Comparison of ENCODE assay signal across 8 cellular contexts in the genomic region with DNA sequence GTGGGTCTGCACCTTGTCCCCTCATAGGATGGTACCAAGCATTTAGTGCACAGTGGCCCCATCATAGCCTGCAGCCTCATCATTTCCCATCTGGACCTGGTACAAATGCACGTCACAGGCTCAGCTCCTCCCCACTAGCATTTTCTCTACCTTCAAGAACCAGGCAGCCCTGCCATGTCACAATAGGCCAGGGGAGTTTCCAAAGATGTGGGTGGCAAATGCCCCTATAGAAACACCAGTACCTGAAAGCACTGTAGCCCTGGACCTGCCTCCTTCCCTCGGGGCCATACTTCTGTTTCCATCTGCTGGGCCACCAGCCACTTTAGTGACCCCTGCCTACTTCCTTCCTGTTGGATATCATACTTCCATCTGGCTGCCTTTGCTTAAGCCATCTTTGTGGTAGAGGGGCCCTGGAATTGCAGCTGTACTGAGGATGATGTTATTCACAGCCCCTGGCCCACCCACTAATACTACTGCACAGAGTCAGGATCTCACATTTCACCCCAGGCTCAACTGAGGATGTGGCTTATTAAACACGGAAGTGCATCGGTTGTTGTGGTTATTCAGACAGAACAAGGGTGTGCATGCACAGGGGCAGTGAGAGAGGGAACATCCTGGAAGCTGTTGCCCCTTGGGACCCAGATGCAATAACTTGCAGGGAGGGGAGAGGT. TPM values are rescaled to one million over a fixed set of nuclear protein-coding genes. Genes with fewer than 3 reads are reported as not detected.
DNase-seq lines count a peak whose midpoint lies in the region; ATAC-seq and TF ChIP-seq lines count a peak whose summit lies in the region.

No MANE protein-coding gene starts in this region.

- H2BK120ac ChIP-seq in neuronal stem cell (ENCODE audit: low read depth, low read length) = no peak overlapping the region

- no peak overlapping the region for H3K4me3 ChIP-seq in neuronal stem cell (ENCODE audit: low read length in 2 of 2)

- no peak overlapping the region for H3K9ac ChIP-seq in neuronal stem cell (ENCODE audit: low read depth, low read length, poor library complexity)

- no peak overlapping the region for H3K4me2 ChIP-seq in neuronal stem cell (ENCODE audit: insufficient read depth, low read length, poor library complexity, severe bottlenecking)

- H4K8ac ChIP-seq in neuronal stem cell (ENCODE audit: low read depth, low read length) = no peak overlapping the region

- ATAC-seq in central memory CD8-positive, alpha-beta T cell (replicated peaks; ENCODE audit: extremely low read depth, poor library complexity, severe bottlenecking) = peak; percentile 46

- no peak overlapping the region for H2BK5ac ChIP-seq in neuronal stem cell (ENCODE audit: low read length)

- H3K4me1 Mint-ChIP-seq in central memory CD8-positive, alpha-beta T cell = peaks cover 59% of the 10 kb centered on the region

- no peak overlapping the region for H4K91ac ChIP-seq in neuronal stem cell (ENCODE audit: low read depth, low read length, poor library complexity)

- no peak overlapping the region for H2AK5ac ChIP-seq in neuronal stem cell (ENCODE audit: low read depth, low read length)

- no peak overlapping the region for H3K27ac ChIP-seq in neuronal stem cell (replicated peaks; ENCODE audit: low read length)

- peaks cover 2 to 28% of the 10 kb centered on the region in 2 donors for H3K36me3 ChIP-seq in neuronal stem cell (replicated peaks in 1 of 2; ENCODE audit: control insufficient read depth in 2 of 2, insufficient read depth in 2 of 2, low read length in 2 of 2)

- peaks cover 8% of the 10 kb centered on the region for H3K79me1 ChIP-seq in neuronal stem cell (ENCODE audit: low read depth, low read length)

- H3K4me1 ChIP-seq in neuronal stem cell (ENCODE audit: control insufficient read depth in 2 of 2, insufficient read depth in 1 of 2, low read depth in 1 of 2, low read length in 2 of 2) = peaks cover 3 to 7% of the 10 kb centered on the region in 2 donors

- no peak overlapping the region for H2BK15ac ChIP-seq in neuronal stem cell (ENCODE audit: low read length)

- H3K9me3 Mint-ChIP-seq in central memory CD8-positive, alpha-beta T cell = no peaks in the 10 kb centered on the region

- no peak overlapping the region for H2BK12ac ChIP-seq in neuronal stem cell (ENCODE audit: low read length)

- peak; percentile 68 for DNase-seq in UCSD-AML1 (lab: John Stamatoyannopoulos, UW; ENCODE audit: unreplicated experiment)
- DNase-seq in central memory CD8-positive, alpha-beta T cell (ENCODE audit: low spot score in 2 of 2) = peak; percentile 47 to 71
- peak; percentile 39 to 49 for DNase-seq in stimulated activated CD4-positive, alpha-beta T cell treated with anti-CD3 and anti-CD28 coated beads, Interleukin-1b, Interleukin-23, amount 100 ng/mL, for 4 hours (ENCODE audit: low read depth in 2 of 2)
- no peak for DNase-seq in GM19240 (ENCODE audit: insufficient read length, low spot score)
- DNase-seq in NCI-H2171 (lab: John Stamatoyannopoulos, UW) = no peak
- no peak for DNase-seq in neuronal stem cell (ENCODE audit: low spot score)
- DNase-seq in dedifferentiated amniotic fluid mesenchymal stem cell (ENCODE audit: extremely low spot score) = no peak

- H3K4me3 Mint-ChIP-seq in central memory CD8-positive, alpha-beta T cell = peak overlapping the region; percentile 83

- no peak overlapping the region for H3K23ac ChIP-seq in neuronal stem cell (ENCODE audit: low read depth, low read length, poor library complexity)

- peak overlapping the region; percentile 92 for H3K27ac Mint-ChIP-seq in central memory CD8-positive, alpha-beta T cell (ENCODE audit: low read depth)

- H3K4ac ChIP-seq in neuronal stem cell (ENCODE audit: low read length) = no peak overlapping the region

- no peaks in the 10 kb centered on the region for H3K9me3 ChIP-seq in neuronal stem cell (replicated peaks in 1 of 2; ENCODE audit: control insufficient read depth in 2 of 2, insufficient read depth in 1 of 2, low read depth in 1 of 2, low read length in 2 of 2)

- TF ChIP-seq POLR2A in GM19193 (IDR thresholded peaks at IDR 0.05; ENCODE audit: extremely low read depth, insufficient read depth, insufficient read length) = peak; percentile 56

- no peaks in the 10 kb centered on the region for H3K27me3 Mint-ChIP-seq in central memory CD8-positive, alpha-beta T cell

- no peak overlapping the region for H3K18ac ChIP-seq in neuronal stem cell (ENCODE audit: low read length)

- WGBS in neuronal stem cell (ENCODE audit: extremely low coverage in 2 of 2, insufficient read length in 2 of 2, insufficient replicate concordance in 1 of 2), 2 donors = no CpG with 5 or more reads among the region's 4 CpGs

- no peak overlapping the region for H2AFZ ChIP-seq in neuronal stem cell (ENCODE audit: low read length)

- peaks cover 31% of the 10 kb centered on the region for H3K36me3 Mint-ChIP-seq in central memory CD8-positive, alpha-beta T cell (ENCODE audit: insufficient read depth)

- no peaks in the 10 kb centered on the region for H3K27me3 ChIP-seq in neuronal stem cell (ENCODE audit: control insufficient read depth in 3 of 3, insufficient read depth in 3 of 3, low read depth in 1 of 3, low read length in 3 of 3)

- no peak overlapping the region for H3K14ac ChIP-seq in neuronal stem cell (ENCODE audit: low read length)

RNA-seq across cellular contexts. Expression of a gene that starts 3.8 kb away (rescaled TPM):
- polyA plus RNA-seq in neuronal stem cell (2013, experiment 1 of 2) = 2.6 TPM
- polyA plus RNA-seq in neuronal stem cell (2013, experiment 2 of 2) = 2.8 TPM

RNA-seq across cellular contexts. Expression of a gene that starts 4.3 kb away (rescaled TPM):
- polyA plus RNA-seq in neuronal stem cell (2013, experiment 1 of 2) = 432 TPM
- polyA plus RNA-seq in neuronal stem cell (2013, experiment 2 of 2) = 436 TPM

RNA-seq across cellular contexts. Expression of a gene that starts 6.2 kb away (rescaled TPM):
- 21.6 TPM for polyA plus RNA-seq in neuronal stem cell (2013, experiment 1 of 2)
- 22.1 TPM for polyA plus RNA-seq in neuronal stem cell (2013, experiment 2 of 2)

RNA-seq across cellular contexts. Expression of a gene that starts 13.1 kb away (rescaled TPM):
- polyA plus RNA-seq in neuronal stem cell (2013, experiment 1 of 2) = 14.9 TPM
- polyA plus RNA-seq in neuronal stem cell (2013, experiment 2 of 2) = 12.4 TPM

RNA-seq across cellular contexts. Expression of a gene that starts 54.0 kb away (rescaled TPM):
- polyA plus RNA-seq in neuronal stem cell (2013, experiment 1 of 2) = 70.2 TPM
- polyA plus RNA-seq in neuronal stem cell (2013, experiment 2 of 2) = 71.5 TPM

Comparison
In these comparisons a context has a peak if more than half of its experiments do, and no peak if none do; other contexts are left out.
1. DNase-seq: peak in UCSD-AML1 (single experiment), central memory CD8-positive, alpha-beta T cell (2 of 2) and stimulated activated CD4-positive, alpha-beta T cell treated with anti-CD3 and anti-CD28 coated beads, Interleukin-1b, Interleukin-23, amount 100 ng/mL, for 4 hours (2 of 2); none in GM19240 (single experiment), NCI-H2171 (single experiment), neuronal stem cell (single experiment) and dedifferentiated amniotic fluid mesenchymal stem cell (single experiment).